Comparison of ENCODE assay signal across 1 cellular context in genomic region chr7:123784263-123784662, GRCh38.
TF ChIP-seq lines count a peak whose summit lies in the region.

No MANE protein-coding gene starts in this region.

TF ChIP-seq in H1, 55 proteins besides CTCF, POLR2A, EP300 and RAD21 (continued from another document):
- TF ChIP-seq CHD7 (IDR thresholded peaks at IDR 0.05; ENCODE audit: insufficient replicate concordance, low read length) (no peak), FOSL1 (IDR thresholded peaks at IDR 0.05; ENCODE audit: insufficient read depth, low read depth, low read length) (no peak), NRF1 (IDR thresholded peaks at IDR 0.05; ENCODE audit: low read depth, low read length) (no peak), EGR1 (IDR thresholded peaks at IDR 0.05; ENCODE audit: borderline replicate concordance, low read depth, low read length) (no peak), TEAD4 (IDR thresholded peaks at IDR 0.05; ENCODE audit: low read depth, low read length) (no peak), CHD2 (IDR thresholded peaks at IDR 0.05; ENCODE audit: low read length) (no peak), MAX (IDR thresholded peaks at IDR 0.05) (no peak), HDAC6 (IDR thresholded peaks at IDR 0.05; ENCODE audit: low read depth, low read length) (no peak), POU5F1 (IDR thresholded peaks at IDR 0.05; ENCODE audit: low read depth, low read length) (no peak), E2F6 (IDR thresholded peaks at IDR 0.05) (no peak), MAFK (IDR thresholded peaks at IDR 0.05; ENCODE audit: low read depth, low read length) (no peak), TBP (IDR thresholded peaks at IDR 0.05; ENCODE audit: low read depth, low read length) (no peak), SIRT6 (IDR thresholded peaks at IDR 0.05; ENCODE audit: low read length) (no peak), SRF (IDR thresholded peaks at IDR 0.05; ENCODE audit: low read depth, low read length) (no peak), JUN (IDR thresholded peaks at IDR 0.05; ENCODE audit: low read depth, low read length) (no peak), CTBP2 (IDR thresholded peaks at IDR 0.05; ENCODE audit: borderline replicate concordance, insufficient read depth, insufficient read length, low read length) (no peak), CEBPB (IDR thresholded peaks at IDR 0.05; ENCODE audit: low read depth, low read length) (no peak), TAF1 (IDR thresholded peaks at IDR 0.05; ENCODE audit: low read depth, low read length) (no peak)
